In genomic region chr6:74467533-74468215, GRCh38 we compare ENCODE assay signal across 23 cellular contexts.
DNase-seq lines count a peak whose midpoint lies in the region; ATAC-seq, FAIRE-seq and TF ChIP-seq lines count a peak whose summit lies in the region.
"Had no signal": no experiment of that assay in that cellular context is flagged by ENCODE, and none has a peak within 500 bp of the region (broad histone marks: within the 10 kb centered on the region; RNA-seq: fewer than 3 reads in every experiment).

No MANE protein-coding gene starts in this region.

- H3K4me1 ChIP-seq in H1 (replicated peaks in 1 of 4; ENCODE audit: control insufficient read depth in 3 of 4, insufficient read depth in 4 of 4, low read length in 3 of 4): no peaks in the 10 kb centered on the region
- H3K4me1 ChIP-seq in small intestine (ENCODE audit: control insufficient read depth in 2 of 2, insufficient read depth in 1 of 2, low read depth in 1 of 2, low read length in 1 of 2): no peaks in the 10 kb centered on the region
- H3K4me1 ChIP-seq: BLaER1, SJCRH30 had no signal

- H3K9me3 ChIP-seq in H1 (ENCODE audit: insufficient read depth in 2 of 2, low read depth in 1 of 2, low read length in 1 of 2): no peaks in the 10 kb centered on the region
- H3K9me3 ChIP-seq in small intestine (ENCODE audit: control insufficient read depth, low read depth): no peaks in the 10 kb centered on the region
- H3K9me3 ChIP-seq: BLaER1, SJCRH30 had no signal

- CTCF ChIA-PET in H1 (lab: Charles Lee; ENCODE audit: partially characterized antibody): no interaction called here

- TF ChIP-seq CTCF in H1 (IDR thresholded peaks at IDR 0.05; ENCODE audit: control extremely low read depth in 1 of 3, insufficient read depth in 1 of 3, low read depth in 1 of 3, low read length in 3 of 3): no peak

- no peaks in the 10 kb centered on the region for H3K79me1 ChIP-seq in H1 (ENCODE audit: low read depth, low read length)

- no peak overlapping the region for H3K23ac ChIP-seq in H1 (ENCODE audit: insufficient read length)

- no peak overlapping the region for H3K14ac ChIP-seq in H1 (ENCODE audit: insufficient read length)

- H2BK120ac ChIP-seq in H1 (replicated peaks; ENCODE audit: low read depth, low read length): no peak overlapping the region

- H2BK5ac ChIP-seq in H1 (ENCODE audit: low read depth, low read length): no peak overlapping the region

- H3K4me2 ChIP-seq in H1 (ENCODE audit: insufficient read depth in 1 of 2, low read depth in 2 of 2, low read length in 2 of 2): no peak overlapping the region
- H3K4me2 ChIP-seq: BLaER1 had no signal

- H3K56ac ChIP-seq in H1 (replicated peaks; ENCODE audit: insufficient read length, low read depth, low read length): no peak overlapping the region

- no peak overlapping the region for H2AK5ac ChIP-seq in H1 (ENCODE audit: low read depth, low read length)

- DNase-seq in LHCN-M2 (ENCODE audit: low read depth): peak; percentile 5
- DNase-seq in H1 (ENCODE audit: low read depth in 1 of 2, low spot score in 2 of 2): no peak
- DNase-seq in renal cortical epithelial cell (ENCODE audit: low read depth): peak; percentile 57
- DNase-seq in frontal cortex (ENCODE audit: low spot score in 2 of 2): no peak
- DNase-seq in small intestine: no peak
- DNase-seq in GOT3 (lab: John Stamatoyannopoulos, UW): no peak
- DNase-seq: Calu3; CD4-positive, alpha-beta memory T cell; DMS53; NCI-H1092 treated with DMSO at 0.1 percent for 48 hours; NCI-H146; NCI-H2029 treated with DMSO at 0.1 percent for 48 hours; NCI-H2171 treated with DMSO at 0.1 percent for 48 hours; NCI-H446 treated with DMSO at 0.1 percent for 48 hours; NCI-H69 had no signal

- H4K91ac ChIP-seq in H1 (replicated peaks; ENCODE audit: insufficient read length, low read length): no peak overlapping the region

- no peaks in the 10 kb centered on the region for H3K36me3 ChIP-seq in H1 (ENCODE audit: control insufficient read depth in 2 of 4, insufficient read depth in 4 of 4, low read length in 3 of 4)
- H3K36me3 ChIP-seq in small intestine (ENCODE audit: control insufficient read depth in 2 of 2, insufficient read depth in 2 of 2, low read length in 2 of 2): no peaks in the 10 kb centered on the region
- H3K36me3 ChIP-seq: BLaER1, SJCRH30 had no signal

- POLR2A ChIA-PET in H1 (lab: Charles Lee; ENCODE audit: partially characterized antibody): no interaction called here

- WGBS in H1 (ENCODE audit: extremely low coverage in 1 of 2, insufficient coverage in 1 of 2, insufficient read length in 1 of 2, insufficient replicate concordance in 2 of 2, low coverage in 1 of 2, low lambda C conversion rate in 2 of 2, missing lambda C conversion rate in 1 of 2), 2 experiments: 86% methylated on average over 2 of the region's 2 CpGs; no CpG with 5 or more reads in 1 of the 2 experiments
- 73 to 85% (median 75%) methylated on average over 2 of the region's 2 CpGs for WGBS in small intestine, 3 donors

- H4K20me1 ChIP-seq in H1 (replicated peaks in 1 of 2; ENCODE audit: control insufficient read depth in 1 of 2, insufficient read depth in 2 of 2, low read length in 2 of 2): no peaks in the 10 kb centered on the region
- H4K20me1 ChIP-seq: BLaER1 had no signal

- no peak overlapping the region for H3K4me3 ChIP-seq in H1 (ENCODE audit: extremely low read depth in 1 of 4, insufficient read depth in 2 of 4, low read depth in 3 of 4, low read length in 4 of 4)
- H3K4me3 ChIP-seq in small intestine (ENCODE audit: low read depth in 1 of 2, low read length in 2 of 2): no peak overlapping the region
- H3K4me3 ChIP-seq: BLaER1, SJCRH30 had no signal

- no peak overlapping the region for H4K5ac ChIP-seq in H1 (ENCODE audit: insufficient read length, low read depth, low read length)

- no peaks in the 10 kb centered on the region for H3K23me2 ChIP-seq in H1 (ENCODE audit: low read depth, low read length)

- TF ChIP-seq RAD21 in H1 (IDR thresholded peaks at IDR 0.05 in 1 of 2, conservative IDR thresholded peaks at IDR 0.05 in 1 of 2; ENCODE audit: low read depth in 2 of 2, low read length in 2 of 2): no peak

- ATAC-seq in GM18907 (IDR thresholded peaks at IDR 0.05; ENCODE audit: unreplicated experiment): peak; percentile 60
- ATAC-seq: HCT116, Panc1 had no signal

- H3K27ac ChIP-seq in H1 (ENCODE audit: low read depth, low read length): no peak overlapping the region
- H3K27ac ChIP-seq in small intestine (ENCODE audit: low read depth in 1 of 2, low read length in 1 of 2): no peak overlapping the region
- H3K27ac ChIP-seq: BLaER1, SJCRH30 had no signal

- no peak overlapping the region for H2BK20ac ChIP-seq in H1 (ENCODE audit: low read length)

- no peaks in the 10 kb centered on the region for H3K79me2 ChIP-seq in H1 (ENCODE audit: control insufficient read depth in 1 of 2, insufficient read depth in 2 of 2, low read length in 2 of 2)

- no peak for TF ChIP-seq POLR2A in H1 (IDR thresholded peaks at IDR 0.05; ENCODE audit: control extremely low read depth in 1 of 2, low read depth in 2 of 2, low read length in 2 of 2)

- H3K18ac ChIP-seq in H1 (ENCODE audit: extremely low read depth, low read length): no peak overlapping the region

- H3K4ac ChIP-seq in H1 (replicated peaks; ENCODE audit: insufficient read length, low read depth, low read length): peak overlapping the region; percentile 29

- no peak overlapping the region for H4K8ac ChIP-seq in H1 (ENCODE audit: extremely low read depth, insufficient read depth, low read length)

- no peak overlapping the region for H3K9ac ChIP-seq in H1 (replicated peaks in 1 of 4; ENCODE audit: extremely low read depth in 1 of 4, low read depth in 3 of 4, low read length in 3 of 4)
- H3K9ac ChIP-seq: BLaER1 had no signal

- H2BK15ac ChIP-seq in H1 (ENCODE audit: low read length): no peak overlapping the region

- no peaks in the 10 kb centered on the region for H3K27me3 ChIP-seq in H1 (replicated peaks in 1 of 4; ENCODE audit: control insufficient read depth in 3 of 4, extremely low read depth in 1 of 4, insufficient read depth in 3 of 4, low read length in 3 of 4)
- H3K27me3 ChIP-seq in small intestine (ENCODE audit: control insufficient read depth in 2 of 2, insufficient read depth in 2 of 2, low read length in 2 of 2): no peaks in the 10 kb centered on the region
- H3K27me3 ChIP-seq: BLaER1, SJCRH30 had no signal

- no peak overlapping the region for H2AFZ ChIP-seq in H1 (ENCODE audit: low read length)

- H2BK12ac ChIP-seq in H1 (ENCODE audit: low read depth, low read length): no peak overlapping the region

- FAIRE-seq in H1 (lab: Jason Lieb, UNC) (no peak), frontal cortex (lab: Jason Lieb, UNC) (no peak), small intestine (lab: Jason Lieb, UNC) (no peak)
- FAIRE-seq: A204.1, GM12892, GM18507 had no signal

- no peak for TF ChIP-seq EP300 in H1 (IDR thresholded peaks at IDR 0.05; ENCODE audit: borderline replicate concordance in 1 of 2, low read depth in 2 of 2, low read length in 2 of 2)

TF ChIP-seq in H1, 55 proteins besides CTCF, POLR2A, EP300 and RAD21:
- TF ChIP-seq RXRA (IDR thresholded peaks at IDR 0.05; ENCODE audit: insufficient read depth, low read depth, low read length) (no peak), GTF2F1 (IDR thresholded peaks at IDR 0.05; ENCODE audit: borderline replicate concordance, low read depth, low read length) (no peak), CHD1 (IDR thresholded peaks at IDR 0.05; ENCODE audit: low read depth, low read length) (no peak), CREB1 (IDR thresholded peaks at IDR 0.05) (no peak), SIRT6 (IDR thresholded peaks at IDR 0.05; ENCODE audit: low read length) (no peak), CHD2 (IDR thresholded peaks at IDR 0.05; ENCODE audit: low read length) (no peak), POLR2AphosphoS5 (IDR thresholded peaks at IDR 0.05; ENCODE audit: low read depth, low read length) (no peak), RNF2 (IDR thresholded peaks at IDR 0.05; ENCODE audit: borderline replicate concordance, low read depth, low read length, missing control alignments, poor library complexity, severe bottlenecking) (no peak), FOSL1 (IDR thresholded peaks at IDR 0.05; ENCODE audit: insufficient read depth, low read depth, low read length) (no peak), KDM1A (IDR thresholded peaks at IDR 0.05; ENCODE audit: borderline replicate concordance, low read length) (no peak)

Comparison
In these comparisons a context has a peak if more than half of its experiments do, and no peak if none do; other contexts are left out.
1. DNase-seq: peak in LHCN-M2 (single experiment) and renal cortical epithelial cell (single experiment); none in H1 (0 of 2), frontal cortex (0 of 2), small intestine (single experiment) and GOT3 (single experiment).